ENCODE assay signal across 2 cellular contexts in the genomic region with DNA sequence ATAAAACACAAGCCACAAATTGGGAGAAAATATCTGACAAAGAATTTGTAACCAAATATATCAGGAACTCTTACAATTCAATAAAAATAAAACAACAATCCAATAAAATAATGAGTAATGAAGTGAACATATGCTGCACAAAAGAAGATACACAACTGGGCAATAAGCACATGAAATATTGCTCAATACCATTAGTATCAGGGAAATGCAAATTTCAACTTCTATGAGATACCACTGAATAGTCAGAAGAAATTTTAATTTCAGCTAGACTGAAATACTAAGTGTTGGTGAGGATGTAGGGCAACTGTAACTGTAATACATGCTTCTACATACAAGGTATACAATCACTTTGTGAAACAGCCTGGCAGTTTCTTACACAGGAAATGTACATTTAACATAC.
TF ChIP-seq lines count a peak whose summit lies in the region.

No MANE protein-coding gene starts in this region.

TF ChIP-seq in HepG2, 621 proteins besides CTCF, POLR2A, EP300 and RAD21:
- TF ChIP-seq CEBPB (IDR thresholded peaks at IDR 0.05; ENCODE audit: borderline replicate concordance, low read depth, low read length) (peak; percentile 56; the same call in 1 of the 2 replicates), HMG20B (CRISPR knock-in tag; conservative IDR thresholded peaks at IDR 0.05) (no peak), CEBPG (CRISPR knock-in tag; IDR thresholded peaks at IDR 0.05) (0 out of 2 replicates have a peak, but pooled peaks have one; percentile 13)

TF ChIP-seq in K562, 482 proteins besides CTCF, POLR2A, EP300 and RAD21:
- TF ChIP-seq ZFP30 (CRISPR knock-in tag; IDR thresholded peaks at IDR 0.05; ENCODE audit: borderline replicate concordance) (no peak), HNRNPL (IDR thresholded peaks at IDR 0.05; ENCODE audit: low read depth, low read length) (no peak), HMGN3 (IDR thresholded peaks at IDR 0.05; ENCODE audit: borderline replicate concordance, extremely low read depth, insufficient read length, low read depth, low read length) (no peak), CEBPG (CRISPR knock-in tag; IDR thresholded peaks at IDR 0.05) (no peak), CEBPG (tag; conservative IDR thresholded peaks at IDR 0.05 in 1 of 2, IDR thresholded peaks at IDR 0.05 in 1 of 2) (peak; percentile 27 to 64; a peak in 2 of 4 replicates)
